8 cellular contexts compared by ENCODE assay signal in genomic region chr10:62373995-62374861, GRCh38. TPM values are rescaled to one million over a fixed set of nuclear protein-coding genes. Genes with fewer than 3 reads are reported as not detected.
DNase-seq lines count a peak whose midpoint lies in the region; ATAC-seq and TF ChIP-seq lines count a peak whose summit lies in the region.

Gene ZNF365 (plus strand): TSS chr10:62374369. CDS start chr10:62376194, 1,825 bp downstream.

- H3K4me3 Mint-ChIP-seq in CD4-positive, alpha-beta T cell = peak within 1 kb of the TSS; percentile 90
- peak within 1 kb of the TSS; percentile 65 for H3K4me3 Mint-ChIP-seq in activated CD4-positive, alpha-beta T cell treated with anti-CD3 and anti-CD28 coated beads, Interleukin-2, amount 10 ng/mL, durations not matched to agents 7 days and 5 days

- no peaks in the 10 kb centered on the region for H3K36me3 ChIP-seq in HUES64 (ENCODE audit: insufficient read depth, low read length)
- H3K36me3 ChIP-seq in ectodermal cell (ENCODE audit: control insufficient read depth, insufficient read depth, low read length) = no peaks in the 10 kb centered on the region

- CTCF ChIA-PET in CD4-positive, alpha-beta T cell (lab: Charles Lee) = no interaction called here
- CTCF ChIA-PET in activated CD4-positive, alpha-beta T cell treated with anti-CD3 and anti-CD28 coated beads, Interleukin-2, amount 10 ng/mL, durations not matched to agents 7 days and 5 days (lab: Charles Lee) = interaction anchor here (0.8 kb wide), 1 partner anchor 17 kb away, joined by 4 read pairs; no protein-coding TSS in a partner anchor

- TF ChIP-seq CTCF in CD4-positive, alpha-beta T cell (IDR thresholded peaks at IDR 0.05) = no peak

- H3K27ac ChIP-seq in CD4-positive, alpha-beta T cell (ENCODE audit: low read depth, low read length) = no peak within 1 kb of the TSS
- H3K27ac ChIP-seq in HUES64 (ENCODE audit: low read depth, low read length) (no peak within 1 kb of the TSS), ectodermal cell (ENCODE audit: insufficient read depth, low read depth, low read length, poor library complexity, severe bottlenecking) (no peak within 1 kb of the TSS)

- no peaks in the 10 kb centered on the region for H3K9me3 ChIP-seq in CD4-positive, alpha-beta T cell (ENCODE audit: control insufficient read depth, low read length)
- H3K9me3 ChIP-seq in HUES64 (ENCODE audit: insufficient read depth, low read depth, low read length) = no peaks in the 10 kb centered on the region
- no peaks in the 10 kb centered on the region for H3K9me3 ChIP-seq in ectodermal cell (ENCODE audit: control insufficient read depth, low read length)

- H3K36me3 Mint-ChIP-seq in CD4-positive, alpha-beta T cell (ENCODE audit: low read depth) = no peaks in the 10 kb centered on the region
- no peaks in the 10 kb centered on the region for H3K36me3 Mint-ChIP-seq in activated CD4-positive, alpha-beta T cell treated with anti-CD3 and anti-CD28 coated beads, Interleukin-2, amount 10 ng/mL, durations not matched to agents 7 days and 5 days (ENCODE audit: low read depth)

- POLR2A ChIA-PET in CD4-positive, alpha-beta T cell (lab: Charles Lee) = no interaction called here
- POLR2A ChIA-PET in activated CD4-positive, alpha-beta T cell treated with anti-CD3 and anti-CD28 coated beads, Interleukin-2, amount 10 ng/mL, durations not matched to agents 7 days and 5 days (lab: Charles Lee) = no interaction called here

- peaks cover 3% of the 10 kb centered on the region for H3K27me3 ChIP-seq in CD4-positive, alpha-beta T cell (ENCODE audit: control insufficient read depth, insufficient read depth, low read length)
- H3K27me3 ChIP-seq in HUES64 (ENCODE audit: insufficient read depth, low read length) (peaks cover 38% of the 10 kb centered on the region), ectodermal cell (ENCODE audit: control insufficient read depth, insufficient read depth, low read length, poor library complexity, severe bottlenecking) (peaks cover 37% of the 10 kb centered on the region)

- peak; percentile 80 for ATAC-seq in CD4-positive, alpha-beta T cell (ENCODE audit: poor library complexity)

- peak in 9 of 10 experiments; percentile 8 to 48 (median 26) for DNase-seq in CD4-positive, alpha-beta T cell
- peak; percentile 33 for DNase-seq in activated CD4-positive, alpha-beta T cell treated with anti-CD3 and anti-CD28 coated beads, Interleukin-2, amount 10 ng/mL, durations not matched to agents 7 days and 5 days
- DNase-seq in lung microvascular endothelial cell (ENCODE audit: low read depth in 2 of 2) (peak; percentile 2 to 31), middle frontal gyrus (ENCODE audit: extremely low spot score, low spot score) (no peak), NOMO-1 treated with dmso at 0.1 percent for 144 hours (lab: John Stamatoyannopoulos, UW; ENCODE audit: unreplicated experiment) (no peak)
- peak; percentile 19 for DNase-seq in stimulated activated CD8-positive, alpha-beta memory T cell treated with anti-CD3 and anti-CD28 coated beads, Interleukin-15, amount 100 ng/mL, for 48 hours (ENCODE audit: low read depth in 2 of 2)

- 2% methylated on average over 73 of the region's 73 CpGs for WGBS in HUES64
- 2% methylated on average over 73 of the region's 73 CpGs for WGBS in ectodermal cell, 2 experiments

- H3K9me3 Mint-ChIP-seq in CD4-positive, alpha-beta T cell = no peaks in the 10 kb centered on the region
- H3K9me3 Mint-ChIP-seq in activated CD4-positive, alpha-beta T cell treated with anti-CD3 and anti-CD28 coated beads, Interleukin-2, amount 10 ng/mL, durations not matched to agents 7 days and 5 days = no peaks in the 10 kb centered on the region

- no peak within 1 kb of the TSS; the same call in 1 of the 2 replicates for H3K9ac ChIP-seq in HUES64 (ENCODE audit: low read depth, low read length)

- H3K4me1 ChIP-seq in HUES64 (ENCODE audit: insufficient read depth, low read length) (0 out of 2 replicates have a peak, but pooled peaks cover 3% of the 10 kb centered on the region), ectodermal cell (ENCODE audit: control insufficient read depth, insufficient read depth, low read length) (no peaks in the 10 kb centered on the region)

- H3K4me3 ChIP-seq in HUES64 (ENCODE audit: low read length) (peak within 1 kb of the TSS; percentile 58), ectodermal cell (ENCODE audit: insufficient read depth, low read depth, low read length) (peak within 1 kb of the TSS; percentile 61)

- H3K4me1 Mint-ChIP-seq in CD4-positive, alpha-beta T cell (ENCODE audit: low read depth) = peaks cover 17% of the 10 kb centered on the region
- peaks cover 10% of the 10 kb centered on the region for H3K4me1 Mint-ChIP-seq in activated CD4-positive, alpha-beta T cell treated with anti-CD3 and anti-CD28 coated beads, Interleukin-2, amount 10 ng/mL, durations not matched to agents 7 days and 5 days

- peak within 1 kb of the TSS; percentile 42 for H3K27ac Mint-ChIP-seq in CD4-positive, alpha-beta T cell
- no peak within 1 kb of the TSS for H3K27ac Mint-ChIP-seq in activated CD4-positive, alpha-beta T cell treated with anti-CD3 and anti-CD28 coated beads, Interleukin-2, amount 10 ng/mL, durations not matched to agents 7 days and 5 days

- H3K27me3 Mint-ChIP-seq in CD4-positive, alpha-beta T cell = peaks cover 40% of the 10 kb centered on the region
- peaks cover 41% of the 10 kb centered on the region for H3K27me3 Mint-ChIP-seq in activated CD4-positive, alpha-beta T cell treated with anti-CD3 and anti-CD28 coated beads, Interleukin-2, amount 10 ng/mL, durations not matched to agents 7 days and 5 days

- intact Hi-C loops in CD4-positive, alpha-beta T cell (cut with DNase I, micrococcal nuclease) = loop anchor here in 1 of 2 experiments (10.0 kb wide), 1 partner anchor 479 kb away; no protein-coding TSS in a partner anchor

RNA-seq across cellular contexts. Expression of gene ZNF365, which starts in this region (rescaled TPM):
- total RNA-seq in CD4-positive, alpha-beta T cell = 1 to 10 TPM; 1.8 to 2.0 TPM
- polyA plus RNA-seq in HUES64 (2013, experiment 1 of 2) = 0.15 TPM
- 0.19 TPM for polyA plus RNA-seq in HUES64 (2013, experiment 2 of 2)
- total RNA-seq in activated CD4-positive, alpha-beta T cell treated with anti-CD3 and anti-CD28 coated beads, Interleukin-2, amount 10 ng/mL, durations not matched to agents 7 days and 5 days = under 1 TPM in 1 of 2 experiments, not detected in 1; 0.04 TPM
- polyA plus RNA-seq in ectodermal cell (2013, experiment 1 of 4) = 0.70 TPM
- polyA plus RNA-seq in ectodermal cell (2013, experiment 2 of 4) = 0.52 TPM
- polyA plus RNA-seq in ectodermal cell (2013, experiment 3 of 4) = 0.32 TPM
- 0.41 TPM for polyA plus RNA-seq in ectodermal cell (2013, experiment 4 of 4)
- total RNA-seq in lung microvascular endothelial cell = 0.22 TPM in 1 of 2 replicates, not detected in the other

Comparison
In these comparisons a context has a peak if more than half of its experiments do, and no peak if none do; other contexts are left out.
1. Peak in DNase-seq in activated CD4-positive, alpha-beta T cell treated with anti-CD3 and anti-CD28 coated beads, Interleukin-2, amount 10 ng/mL, durations not matched to agents 7 days and 5 days; RNA of the gene not detected or under 1 TPM.
2. Peak in DNase-seq in lung microvascular endothelial cell; RNA of the gene not detected or under 1 TPM.
3. DNase-seq: peak in CD4-positive, alpha-beta T cell (9 of 10) and stimulated activated CD8-positive, alpha-beta memory T cell treated with anti-CD3 and anti-CD28 coated beads, Interleukin-15, amount 100 ng/mL, for 48 hours (2 of 2); none in middle frontal gyrus (single experiment) and NOMO-1 treated with dmso at 0.1 percent for 144 hours (single experiment).